ENCODE assay signal across 30 cellular contexts in the genomic region with DNA sequence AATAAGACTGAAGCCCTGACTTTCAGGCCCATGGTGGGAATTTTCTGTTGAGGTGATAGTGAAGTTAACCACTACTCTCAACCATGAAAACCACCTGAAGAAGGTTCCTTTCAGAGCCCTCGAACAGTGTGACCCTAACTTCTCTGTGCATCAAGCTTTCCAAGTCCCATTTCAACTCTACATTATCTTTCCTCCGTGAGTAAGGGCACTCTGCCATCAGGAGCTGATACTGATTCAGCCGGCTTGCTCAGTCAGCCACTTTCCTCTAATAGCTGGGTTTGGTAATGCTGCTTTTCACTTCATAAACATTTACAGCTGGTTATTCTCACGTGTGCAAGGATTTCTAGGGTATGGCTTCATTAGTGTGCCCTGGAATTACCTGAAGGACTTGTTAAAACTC. TPM values are rescaled to one million over a fixed set of nuclear protein-coding genes. Genes with fewer than 3 reads are reported as not detected.
"Had no signal": no experiment of that assay in that cellular context is flagged by ENCODE, and none has a peak within 500 bp of the region (broad histone marks: within the 10 kb centered on the region; RNA-seq: fewer than 3 reads in every experiment).

No MANE protein-coding gene starts in this region.

- H3K27ac Mint-ChIP-seq: activated B cell treated with CpG ODN at 0.5 μM for 24 hours; activated CD8-positive, alpha-beta T cell treated with anti-CD3 and anti-CD28 coated beads for 36 hours; activated naive CD4-positive, alpha-beta T cell treated with anti-CD3 and anti-CD28 coated beads for 36 hours; activated naive CD4-positive, alpha-beta T cell treated with anti-CD3 and anti-CD28 coated beads, Interleukin-2, amount 50 U/mL, for 72 hours; activated T-cell treated with anti-CD3 and anti-CD28 coated beads, Interleukin-2, amount 50 U/mL, for 24 hours; T-helper 1 cell treated with Interleukin-12 subunit alpha and Interleukin-12 subunit beta and Interleukin-4 antibody, amounts not matched to agents 30 μg/mL and 1 μg/mL, for 36 hours; T-helper 2 cell treated with Interferon-gamma antibody and Interleukin-4, amounts not matched to agents 5 μg/mL and 100 μg/mL, for 36 hours had no signal

- H3K36me3 Mint-ChIP-seq: activated naive CD4-positive, alpha-beta T cell treated with anti-CD3 and anti-CD28 coated beads, Interleukin-2, amount 50 U/mL, for 72 hours had no signal

- H3K27me3 Mint-ChIP-seq: activated B cell treated with CpG ODN at 0.5 μM for 24 hours; activated CD8-positive, alpha-beta T cell treated with anti-CD3 and anti-CD28 coated beads for 36 hours; activated T-cell treated with anti-CD3 and anti-CD28 coated beads, Interleukin-2, amount 50 U/mL, for 24 hours had no signal

- DNase-seq: activated B cell treated with CpG ODN at 0.5 μM for 24 hours; activated CD4-positive, alpha-beta T cell treated with anti-CD3 and anti-CD28 coated beads for 4 hours; activated CD4-positive, alpha-beta T cell treated with anti-CD3 and anti-CD28 coated beads, Interleukin-2, amount 50 U/mL, for 4 hours; activated CD4-positive, CD25-positive, alpha-beta regulatory T cell treated with anti-CD3 and anti-CD28 coated beads, Interleukin-2, amount 50 U/mL, for 72 hours; activated CD8-positive, alpha-beta T cell treated with anti-CD3 and anti-CD28 coated beads for 36 hours; activated gamma-delta T cell treated with Interleukin-2 at 50 U/mL for 16 hours; activated naive CD4-positive, alpha-beta T cell treated with anti-CD3 and anti-CD28 coated beads for 36 hours; activated T-cell treated with anti-CD3 and anti-CD28 coated beads, Interleukin-2, amount 50 U/mL, for 24 hours; amygdala; Kasumi-1; KG1; MG63; NCI-H1048; NCI-H1105 treated with DMSO at 0.1 percent for 48 hours; NCI-H1436; NCI-H1694; NCI-H1930; NCI-H2081 treated with DMSO at 0.1 percent for 48 hours; NCI-H345; NCI-H524 treated with DMSO at 0.1 percent for 48 hours; SHP77; SJCRH30 had no signal

- H3K4me1 Mint-ChIP-seq: activated B cell treated with CpG ODN at 0.5 μM for 24 hours had no signal

- H3K9me3 Mint-ChIP-seq: activated B cell treated with CpG ODN at 0.5 μM for 24 hours; activated CD8-positive, alpha-beta T cell treated with anti-CD3 and anti-CD28 coated beads for 36 hours; activated naive CD4-positive, alpha-beta T cell treated with anti-CD3 and anti-CD28 coated beads for 36 hours; activated naive CD4-positive, alpha-beta T cell treated with anti-CD3 and anti-CD28 coated beads, Interleukin-2, amount 50 U/mL, for 72 hours; activated T-cell treated with anti-CD3 and anti-CD28 coated beads, Interleukin-2, amount 50 U/mL, for 24 hours; activated T-helper 2 cell treated with anti-CD3 and anti-CD28 coated beads, Interferon-gamma antibody, Interleukin-2, Interleukin-4, amounts not matched to agents 10 μg/mL and 5 μg/mL and 100 μg/mL, durations not matched to agents 14 hours and 24 hours and 36 hours; T-helper 1 cell treated with Interleukin-12 subunit alpha and Interleukin-12 subunit beta and Interleukin-4 antibody, amounts not matched to agents 30 μg/mL and 1 μg/mL, for 36 hours; T-helper 2 cell treated with Interferon-gamma antibody and Interleukin-4, amounts not matched to agents 5 μg/mL and 100 μg/mL, for 36 hours had no signal

- H3K4me3 Mint-ChIP-seq: activated B cell treated with CpG ODN at 0.5 μM for 24 hours; activated CD8-positive, alpha-beta T cell treated with anti-CD3 and anti-CD28 coated beads for 36 hours; activated naive CD4-positive, alpha-beta T cell treated with anti-CD3 and anti-CD28 coated beads for 36 hours; activated T-cell treated with anti-CD3 and anti-CD28 coated beads, Interleukin-2, amount 50 U/mL, for 24 hours; T-helper 1 cell treated with Interleukin-12 subunit alpha and Interleukin-12 subunit beta and Interleukin-4 antibody, amounts not matched to agents 30 μg/mL and 1 μg/mL, for 36 hours; T-helper 2 cell treated with Interferon-gamma antibody and Interleukin-4, amounts not matched to agents 5 μg/mL and 100 μg/mL, for 36 hours had no signal

- H3K9me3 ChIP-seq: ascending aorta, MG63 had no signal

- H3K4me1 ChIP-seq: ascending aorta, SJCRH30 had no signal

- ATAC-seq: activated CD8-positive, alpha-beta T cell treated with anti-CD3 and anti-CD28 coated beads for 36 hours; activated naive CD4-positive, alpha-beta T cell treated with anti-CD3 and anti-CD28 coated beads, Interleukin-2, amount 50 U/mL, for 72 hours; Panc1 had no signal

- H3K4me3 ChIP-seq: ascending aorta, MG63, SJCRH30, SK-N-MC had no signal

- H3K27ac ChIP-seq: ascending aorta, SJCRH30, SK-N-MC had no signal

- H3K27me3 ChIP-seq: ascending aorta, MG63, SJCRH30 had no signal

RNA-seq across cellular contexts. Expression of a gene that starts 10.7 kb away (rescaled TPM):
- total RNA-seq: ascending aorta, RPMI7951 had no signal
